In genomic region chr3:123658118-123658859, GRCh38 we compare ENCODE assay signal across 1 cellular context.
TF ChIP-seq lines count a peak whose summit lies in the region.

No MANE protein-coding gene starts in this region.

TF ChIP-seq in HepG2, 621 proteins besides CTCF, POLR2A, EP300 and RAD21 (continued from another document):
- TF ChIP-seq ZNF280B (CRISPR knock-in tag; IDR thresholded peaks at IDR 0.05; ENCODE audit: borderline replicate concordance) = no peak
- no peak for TF ChIP-seq HIC2 (CRISPR knock-in tag; IDR thresholded peaks at IDR 0.05; ENCODE audit: low read depth)
- no peak for TF ChIP-seq ZNF660 (CRISPR knock-in tag; IDR thresholded peaks at IDR 0.05; ENCODE audit: borderline replicate concordance, low read depth)
- TF ChIP-seq MED8 (CRISPR knock-in tag; IDR thresholded peaks at IDR 0.05; ENCODE audit: insufficient replicate concordance) = no peak
- TF ChIP-seq ZNF496 (CRISPR knock-in tag; IDR thresholded peaks at IDR 0.05; ENCODE audit: insufficient replicate concordance) = no peak
- TF ChIP-seq HINFP (CRISPR knock-in tag; IDR thresholded peaks at IDR 0.05; ENCODE audit: low read depth) = no peak
- no peak for TF ChIP-seq CSRNP1 (CRISPR knock-in tag; IDR thresholded peaks at IDR 0.05)
- TF ChIP-seq KDM1A (CRISPR knock-in tag; IDR thresholded peaks at IDR 0.05) = no peak
